11 cellular contexts compared by ENCODE assay signal in genomic region chr3:43290961-43291360, GRCh38. TPM values are rescaled to one million over a fixed set of nuclear protein-coding genes. Genes with fewer than 3 reads are reported as not detected.
A peak's percentile ranks its signal among the peaks of the same experiment; 100 is the strongest.
DNase-seq lines count a peak whose midpoint lies in the region; ATAC-seq and TF ChIP-seq lines count a peak whose summit lies in the region.
"Had no signal": no experiment of that assay in that cellular context is flagged by ENCODE, and none has a peak within 500 bp of the region (broad histone marks: within the 10 kb centered on the region; RNA-seq: fewer than 3 reads in every experiment).

No MANE protein-coding gene starts in this region.

- H3K79me2 ChIP-seq in PC-3 (ENCODE audit: low read length) = peaks cover 92% of the 10 kb centered on the region

- H3K36me3 ChIP-seq in PC-3 (ENCODE audit: low read depth, low read length) (peaks cover 22% of the 10 kb centered on the region; the same call in 1 of the 2 replicates), duodenal mucosa (ENCODE audit: control insufficient read depth in 1 of 2, insufficient read depth in 2 of 2, low read length in 2 of 2) (peaks cover 0 to 10% of the 10 kb centered on the region in 2 donors), sigmoid colon (no peaks in the 10 kb centered on the region)

- CTCF ChIA-PET in PC-3 (lab: Charles Lee) = no interaction called here

- no peak for TF ChIP-seq POLR2A in sigmoid colon (IDR thresholded peaks at IDR 0.05)

- H3K9me3 ChIP-seq in PC-3 (ENCODE audit: low read length) = no peaks in the 10 kb centered on the region
- no peaks in the 10 kb centered on the region for H3K9me3 ChIP-seq in duodenal mucosa (ENCODE audit: control insufficient read depth in 1 of 2, low read length in 2 of 2)
- no peaks in the 10 kb centered on the region for H3K9me3 ChIP-seq in sigmoid colon

- POLR2A ChIA-PET in PC-3 (lab: Charles Lee; ENCODE audit: unreplicated experiment) = interaction anchor here (0.7 kb wide), 1 partner anchor 77 kb away, joined by 3 read pairs; no protein-coding TSS in a partner anchor

- no peaks in the 10 kb centered on the region for H3K9me2 ChIP-seq in PC-3 (replicated peaks; ENCODE audit: low read length)

- no TSS peak for BruUV-seq in PC-3 (replicated peaks; lab: Mats Ljungman, UMichigan)

- H3K4me1 ChIP-seq in PC-3 (ENCODE audit: insufficient read depth, low read length) (peaks cover 38% of the 10 kb centered on the region), duodenal mucosa (ENCODE audit: control insufficient read depth in 1 of 2, insufficient read depth in 2 of 2, low read length in 2 of 2) (peaks cover 65 to 70% of the 10 kb centered on the region in 2 donors), sigmoid colon (peaks cover 0 to 82% (median 69%) of the 10 kb centered on the region in 4 donors)

- intact Hi-C loops in PC-3 (cut with micrococcal nuclease) = no loop called here
- intact Hi-C loops in sigmoid colon (cut with DNase I) = no loop called here

- TF ChIP-seq EP300 in sigmoid colon (IDR thresholded peaks at IDR 0.05) = no peak

- peaks cover 86% of the 10 kb centered on the region for H4K20me1 ChIP-seq in PC-3 (ENCODE audit: low read length)

- H3F3A ChIP-seq in PC-3 (ENCODE audit: low read length, unreplicated experiment) = no peaks in the 10 kb centered on the region

- no peak; the same call in 1 of the 2 replicates for ATAC-seq in PC-3
- ATAC-seq in activated CD4-positive, CD25-positive, alpha-beta regulatory T cell treated with anti-CD3 and anti-CD28 coated beads, Interleukin-2, amount 50 U/mL, for 24 hours = no peak

- no peak overlapping the region for H2AFZ ChIP-seq in PC-3 (ENCODE audit: low read length)

- no peak overlapping the region for H3K9ac ChIP-seq in PC-3 (ENCODE audit: low read length)
- H3K9ac ChIP-seq in duodenal mucosa (ENCODE audit: low read depth in 1 of 2, low read length in 2 of 2) = no peak overlapping the region

- WGBS in sigmoid colon, 2 donors = 50 to 70% methylated on average over 5 of the region's 5 CpGs

- TF ChIP-seq CTCF in PC-3 (conservative IDR thresholded peaks at IDR 0.05; ENCODE audit: low read depth, low read length) = no peak
- no peak for TF ChIP-seq CTCF in sigmoid colon (IDR thresholded peaks at IDR 0.05)

- H3K4me2 ChIP-seq in PC-3 (ENCODE audit: low read length) = peak overlapping the region; percentile 88

- peak overlapping the region; percentile 85; the same call in 1 of the 2 replicates for H3K4me3 ChIP-seq in PC-3 (ENCODE audit: low read length)
- peak overlapping the region; percentile 2 to 4 for H3K4me3 ChIP-seq in duodenal mucosa (ENCODE audit: low read depth in 1 of 2, low read length in 2 of 2)
- no peak overlapping the region for H3K4me3 ChIP-seq in sigmoid colon

- H3K27ac ChIP-seq in PC-3 (ENCODE audit: low read length) (0 out of 2 replicates have a peak overlapping the region, but pooled peaks have one; percentile 1), duodenal mucosa (ENCODE audit: low read depth, low read length) (no peak overlapping the region), sigmoid colon (peak overlapping the region; percentile 8 to 95 (median 52))

- peak; percentile 34 for DNase-seq in HCEC 1CT
- peak; percentile 27 for DNase-seq in PC-3
- no peak for DNase-seq in sigmoid colon
- no peak for DNase-seq in iPS-NIHi7 (ENCODE audit: extremely low spot score)
- DNase-seq in NCI-H524 (lab: John Stamatoyannopoulos, UW) = no peak
- no peak for DNase-seq in stimulated activated CD4-positive, alpha-beta T cell treated with anti-CD3 and anti-CD28 coated beads, Interleukin-15, amount 100 ng/mL, for 24 hours
- DNase-seq: activated CD4-positive, CD25-positive, alpha-beta regulatory T cell; mesendoderm; NCI-H526 treated with DMSO at 0.1 percent for 48 hours had no signal

- H3K27me3 ChIP-seq in PC-3 (ENCODE audit: low read length) (no peaks in the 10 kb centered on the region), duodenal mucosa (ENCODE audit: control insufficient read depth in 1 of 2, insufficient read depth in 2 of 2, low read length in 2 of 2) (no peaks in the 10 kb centered on the region), sigmoid colon (no peaks in the 10 kb centered on the region)

RNA-seq across cellular contexts. Expression of gene SNRK, which starts 4.6 kb away (rescaled TPM):
- total RNA-seq in PC-3 (2014; rRNA removed) (53.3 and 53.4 TPM in 2 replicates), sigmoid colon (10 to 100 TPM; 35.1 to 47.9 (median 42.1) TPM)
- 10 to 100 TPM; 10.2 to 17.9 (median 17.1) TPM for polyA plus RNA-seq in sigmoid colon

Comparison
In these comparisons a context has a peak if more than half of its experiments do, and no peak if none do; other contexts are left out.
1. DNase-seq: peak in HCEC 1CT (single experiment) and PC-3 (single experiment); none in sigmoid colon (single experiment), iPS-NIHi7 (single experiment), NCI-H524 (0 of 2) and stimulated activated CD4-positive, alpha-beta T cell treated with anti-CD3 and anti-CD28 coated beads, Interleukin-15, amount 100 ng/mL, for 24 hours (single experiment).
2. H3K4me3 ChIP-seq: peak in PC-3 (single experiment) and duodenal mucosa (2 of 2); none in sigmoid colon (0 of 4).